In genomic region chr21:44874497-44875331, GRCh38 we compare ENCODE assay signal across 8 cellular contexts. TPM values are rescaled to one million over a fixed set of nuclear protein-coding genes. Genes with fewer than 3 reads are reported as not detected.
DNase-seq lines count a peak whose midpoint lies in the region; ATAC-seq and TF ChIP-seq lines count a peak whose summit lies in the region.

No MANE protein-coding gene starts in this region.

- H3K27me3 Mint-ChIP-seq in activated naive CD8-positive, alpha-beta T cell treated with anti-CD3 and anti-CD28 coated beads for 36 hours: no peaks in the 10 kb centered on the region

- H3K4me1 Mint-ChIP-seq in activated naive CD8-positive, alpha-beta T cell treated with anti-CD3 and anti-CD28 coated beads for 36 hours: peaks cover 42% of the 10 kb centered on the region

- peaks cover 4% of the 10 kb centered on the region for H3K36me3 Mint-ChIP-seq in activated naive CD8-positive, alpha-beta T cell treated with anti-CD3 and anti-CD28 coated beads for 36 hours

- peak overlapping the region; percentile 83 to 99 (median 95) for H3K27ac ChIP-seq in heart right ventricle

- H3K27ac Mint-ChIP-seq in activated naive CD8-positive, alpha-beta T cell treated with anti-CD3 and anti-CD28 coated beads for 36 hours: peak overlapping the region; percentile 59

- H3K9me3 ChIP-seq in heart right ventricle: no peaks in the 10 kb centered on the region

- intact Hi-C loops in heart right ventricle (cut with DNase I) (loop anchor here in 8 of 10 donors (2.0 to 10.0 kb wide), 7 partner anchors 56 to 260 kb away; partner anchors contain the start of genes UBE2G2 (in 6 of the 8) and SUMO3 (in 5 of the 8)), posterior vena cava (cut with DNase I) (loop anchor here in 1 of 2 donors (10.0 kb wide), 1 partner anchor 50 kb away; the partner anchor contains the start of gene ITGB2)

- H3K9me3 Mint-ChIP-seq in activated naive CD8-positive, alpha-beta T cell treated with anti-CD3 and anti-CD28 coated beads for 36 hours: no peaks in the 10 kb centered on the region

- TF ChIP-seq POLR2A in NB4 (IDR thresholded peaks at IDR 0.05; ENCODE audit: extremely low read depth, insufficient read length): no peak

- DNase-seq in activated CD4-positive, CD25-positive, alpha-beta regulatory T cell treated with anti-CD3 and anti-CD28 coated beads, Interleukin-2, amount 50 U/mL, for 72 hours: peak; percentile 52
- peak; percentile 50 for DNase-seq in NB4 (ENCODE audit: low read depth)
- DNase-seq in activated naive CD8-positive, alpha-beta T cell treated with anti-CD3 and anti-CD28 coated beads for 36 hours: peak; percentile 40
- DNase-seq in heart right ventricle: peak; percentile 77 to 81
- DNase-seq in posterior vena cava (ENCODE audit: low spot score): peak; percentile 94
- no peak for DNase-seq in NCI-H510A (lab: John Stamatoyannopoulos, UW)

- H3K4me3 Mint-ChIP-seq in activated naive CD8-positive, alpha-beta T cell treated with anti-CD3 and anti-CD28 coated beads for 36 hours: peak overlapping the region; percentile 77

- ATAC-seq in activated CD4-positive, CD25-positive, alpha-beta regulatory T cell treated with anti-CD3 and anti-CD28 coated beads, Interleukin-2, amount 50 U/mL, for 24 hours: no peak
- peak; percentile 20 to 44 (median 30) for ATAC-seq in heart right ventricle
- ATAC-seq in HG03095 (IDR thresholded peaks at IDR 0.05; ENCODE audit: unreplicated experiment): no peak

- peaks cover 12 to 88% (median 40%) of the 10 kb centered on the region in 9 donors for H3K4me1 ChIP-seq in heart right ventricle

- no peaks in the 10 kb centered on the region for H3K36me3 ChIP-seq in heart right ventricle

- TF ChIP-seq CTCF in NB4 (IDR thresholded peaks at IDR 0.05; ENCODE audit: low read depth, low read length) (no peak), heart right ventricle (IDR thresholded peaks at IDR 0.05) (no peak)

- H3K4me3 ChIP-seq in NB4 (ENCODE audit: low read depth, low read length) (peak overlapping the region; percentile 51), heart right ventricle (peak overlapping the region; percentile 42 to 95 (median 85))

- WGBS in heart right ventricle, 2 donors: 14 to 27% methylated on average over 49 of the region's 49 CpGs

- H3K27me3 ChIP-seq in heart right ventricle: no peaks in the 10 kb centered on the region

RNA-seq across cellular contexts. Expression of gene PTTG1IP, which starts 1.2 kb away (rescaled TPM):
- total RNA-seq in activated naive CD8-positive, alpha-beta T cell treated with anti-CD3 and anti-CD28 coated beads for 36 hours: 10 to 100 TPM; 40.3 to 44.7 TPM
- total RNA-seq in heart right ventricle (100 to 1,000 TPM; 109 to 188 (median 148) TPM), posterior vena cava (100 to 1,000 TPM; 202 to 246 TPM)
- 100 to 1,000 TPM; 122 to 172 TPM for polyA plus RNA-seq in heart right ventricle

RNA-seq across cellular contexts. Expression of gene ITGB2, which starts 46.0 kb away (rescaled TPM):
- 100 to 1,000 TPM; 223 to 234 TPM for total RNA-seq in activated naive CD8-positive, alpha-beta T cell treated with anti-CD3 and anti-CD28 coated beads for 36 hours
- 100 to 1,000 TPM in 1 of 10 donors, 10 to 100 TPM in 5, 1 to 10 TPM in 4; 5.1 to 151 (median 10.3) TPM for total RNA-seq in heart right ventricle
- 10 to 100 TPM; 12.4 to 12.7 TPM for polyA plus RNA-seq in heart right ventricle
- 100 to 1,000 TPM in 1 of 2 donors, 10 to 100 TPM in 1; 47.9 to 122 TPM for total RNA-seq in posterior vena cava

RNA-seq across cellular contexts. Expression of gene SUMO3, which starts 56.9 kb away (rescaled TPM):
- total RNA-seq in activated naive CD8-positive, alpha-beta T cell treated with anti-CD3 and anti-CD28 coated beads for 36 hours: 10 to 100 TPM; 90.5 to 92.5 TPM
- total RNA-seq in heart right ventricle (10 to 100 TPM; 56.9 to 80.9 (median 72.6) TPM), posterior vena cava (10 to 100 TPM; 53.5 to 58.3 TPM)
- 10 to 100 TPM; 14.9 to 70.0 TPM for polyA plus RNA-seq in heart right ventricle

Comparison
In these comparisons a context has a peak if more than half of its experiments do, and no peak if none do; other contexts are left out.
1. ATAC-seq: peak in heart right ventricle (8 of 8); none in activated CD4-positive, CD25-positive, alpha-beta regulatory T cell treated with anti-CD3 and anti-CD28 coated beads, Interleukin-2, amount 50 U/mL, for 24 hours (0 of 2) and HG03095 (single experiment).